ENCODE assay signal across 8 cellular contexts in the genomic region with DNA sequence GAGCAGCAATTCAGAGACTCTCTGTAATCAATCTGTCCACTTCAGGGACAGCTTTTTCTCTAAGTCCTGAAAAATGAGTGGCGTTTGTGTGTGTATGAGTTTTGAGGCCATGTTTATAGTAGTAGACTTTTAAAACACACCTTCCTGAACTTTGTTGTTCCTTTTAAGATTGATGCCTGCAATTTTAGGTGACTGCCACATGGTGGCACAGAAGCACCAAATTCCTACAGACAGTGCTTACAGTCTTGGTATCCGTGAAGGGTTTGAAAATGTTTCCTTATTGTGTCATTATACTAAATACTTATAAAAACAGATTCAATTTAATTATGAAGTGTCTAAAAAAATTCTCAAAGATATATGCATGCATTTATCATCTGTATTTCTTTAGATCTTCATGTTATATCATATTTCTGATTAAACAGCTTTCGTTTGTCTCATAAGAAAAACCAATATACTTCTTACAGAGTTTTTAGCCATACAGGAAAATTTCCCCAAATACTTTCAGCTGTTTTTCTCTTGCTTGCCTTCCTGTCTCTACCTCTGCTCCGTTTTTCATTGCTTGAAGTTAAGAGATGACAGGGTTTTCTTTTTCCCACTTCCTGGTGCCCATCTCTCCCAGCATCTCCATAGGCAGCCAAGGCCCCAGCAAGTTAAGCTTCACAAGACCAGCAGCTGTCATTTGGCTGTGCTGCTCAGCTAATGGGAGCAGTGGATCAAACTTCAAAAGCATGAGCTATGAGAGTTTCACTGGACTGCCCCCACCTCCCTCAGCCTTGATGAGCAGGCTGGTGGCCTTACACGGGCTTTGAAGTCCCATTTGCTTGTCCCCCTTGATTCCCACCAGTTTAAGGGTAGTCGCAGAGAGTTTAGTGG.
DNase-seq lines count a peak whose midpoint lies in the region; ATAC-seq lines count a peak whose summit lies in the region.

No MANE protein-coding gene starts in this region.

- DNase-seq in GM03348 (ENCODE audit: low spot score) (peak; percentile 39), SK-MEL-5 (ENCODE audit: low read depth, low spot score) (peak; percentile 61), iPS DF 19.7 (ENCODE audit: low read depth, low spot score) (peak; percentile 9), amygdala (lab: John Stamatoyannopoulos, UW) (no peak)
- DNase-seq in stimulated activated naive CD8-positive, alpha-beta T cell treated with anti-CD3 and anti-CD28 coated beads, Interleukin-15, Interleukin-2, amounts not matched to agents 100 U/mL and 50 U/mL, for 24 hours = no peak
- no peak for DNase-seq in activated naive CD4-positive, alpha-beta T cell treated with Interleukin-2 at 50 U/mL for 16 hours

- ATAC-seq in HG02623 (IDR thresholded peaks at IDR 0.05; ENCODE audit: unreplicated experiment) (peak; percentile 57), GM21576 (IDR thresholded peaks at IDR 0.05; ENCODE audit: unreplicated experiment) (no peak)
- ATAC-seq in stimulated activated naive CD8-positive, alpha-beta T cell treated with anti-CD3 and anti-CD28 coated beads, Interleukin-15, Interleukin-2, amounts not matched to agents 100 U/mL and 50 U/mL, for 24 hours = no peak

- in situ Hi-C loops in SK-MEL-5 (cut with HindIII; ENCODE audit: low pct_unique_long_range_greater_than_20kb, low sequenced_read_pairs) = loop anchor here (25.0 kb wide), 2 partner anchors 324 to 1724 kb away; no protein-coding TSS in a partner anchor

Comparison
In these comparisons a context has a peak if more than half of its experiments do, and no peak if none do; other contexts are left out.
1. DNase-seq: peak in GM03348 (single experiment), SK-MEL-5 (single experiment) and iPS DF 19.7 (single experiment); none in stimulated activated naive CD8-positive, alpha-beta T cell treated with anti-CD3 and anti-CD28 coated beads, Interleukin-15, Interleukin-2, amounts not matched to agents 100 U/mL and 50 U/mL, for 24 hours (single experiment), amygdala (0 of 56) and activated naive CD4-positive, alpha-beta T cell treated with Interleukin-2 at 50 U/mL for 16 hours (single experiment).